1 cellular context compared by ENCODE assay signal in genomic region chr11:65817815-65818680, GRCh38.
TF ChIP-seq lines count a peak whose summit lies in the region.

No MANE protein-coding gene starts in this region.

TF ChIP-seq in GM12878, 131 proteins besides CTCF, POLR2A, EP300 and RAD21 (continued from another document):
- TF ChIP-seq, protein P1, sequence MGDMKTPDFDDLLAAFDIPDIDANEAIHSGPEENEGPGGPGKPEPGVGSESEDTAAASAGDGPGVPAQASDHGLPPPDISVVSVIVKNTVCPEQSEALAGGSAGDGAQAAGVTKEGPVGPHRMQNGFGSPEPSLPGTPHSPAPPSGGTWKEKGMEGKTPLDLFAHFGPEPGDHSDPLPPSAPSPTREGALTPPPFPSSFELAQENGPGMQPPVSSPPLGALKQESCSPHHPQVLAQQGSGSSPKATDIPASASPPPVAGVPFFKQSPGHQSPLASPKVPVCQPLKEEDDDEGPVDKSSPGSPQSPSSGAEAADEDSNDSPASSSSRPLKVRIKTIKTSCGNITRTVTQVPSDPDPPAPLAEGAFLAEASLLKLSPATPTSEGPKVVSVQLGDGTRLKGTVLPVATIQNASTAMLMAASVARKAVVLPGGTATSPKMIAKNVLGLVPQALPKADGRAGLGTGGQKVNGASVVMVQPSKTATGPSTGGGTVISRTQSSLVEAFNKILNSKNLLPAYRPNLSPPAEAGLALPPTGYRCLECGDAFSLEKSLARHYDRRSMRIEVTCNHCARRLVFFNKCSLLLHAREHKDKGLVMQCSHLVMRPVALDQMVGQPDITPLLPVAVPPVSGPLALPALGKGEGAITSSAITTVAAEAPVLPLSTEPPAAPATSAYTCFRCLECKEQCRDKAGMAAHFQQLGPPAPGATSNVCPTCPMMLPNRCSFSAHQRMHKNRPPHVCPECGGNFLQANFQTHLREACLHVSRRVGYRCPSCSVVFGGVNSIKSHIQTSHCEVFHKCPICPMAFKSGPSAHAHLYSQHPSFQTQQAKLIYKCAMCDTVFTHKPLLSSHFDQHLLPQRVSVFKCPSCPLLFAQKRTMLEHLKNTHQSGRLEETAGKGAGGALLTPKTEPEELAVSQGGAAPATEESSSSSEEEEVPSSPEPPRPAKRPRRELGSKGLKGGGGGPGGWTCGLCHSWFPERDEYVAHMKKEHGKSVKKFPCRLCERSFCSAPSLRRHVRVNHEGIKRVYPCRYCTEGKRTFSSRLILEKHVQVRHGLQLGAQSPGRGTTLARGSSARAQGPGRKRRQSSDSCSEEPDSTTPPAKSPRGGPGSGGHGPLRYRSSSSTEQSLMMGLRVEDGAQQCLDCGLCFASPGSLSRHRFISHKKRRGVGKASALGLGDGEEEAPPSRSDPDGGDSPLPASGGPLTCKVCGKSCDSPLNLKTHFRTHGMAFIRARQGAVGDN (IDR thresholded peaks at IDR 0.05), result peak; percentile 71
- TF ChIP-seq, protein P2, sequence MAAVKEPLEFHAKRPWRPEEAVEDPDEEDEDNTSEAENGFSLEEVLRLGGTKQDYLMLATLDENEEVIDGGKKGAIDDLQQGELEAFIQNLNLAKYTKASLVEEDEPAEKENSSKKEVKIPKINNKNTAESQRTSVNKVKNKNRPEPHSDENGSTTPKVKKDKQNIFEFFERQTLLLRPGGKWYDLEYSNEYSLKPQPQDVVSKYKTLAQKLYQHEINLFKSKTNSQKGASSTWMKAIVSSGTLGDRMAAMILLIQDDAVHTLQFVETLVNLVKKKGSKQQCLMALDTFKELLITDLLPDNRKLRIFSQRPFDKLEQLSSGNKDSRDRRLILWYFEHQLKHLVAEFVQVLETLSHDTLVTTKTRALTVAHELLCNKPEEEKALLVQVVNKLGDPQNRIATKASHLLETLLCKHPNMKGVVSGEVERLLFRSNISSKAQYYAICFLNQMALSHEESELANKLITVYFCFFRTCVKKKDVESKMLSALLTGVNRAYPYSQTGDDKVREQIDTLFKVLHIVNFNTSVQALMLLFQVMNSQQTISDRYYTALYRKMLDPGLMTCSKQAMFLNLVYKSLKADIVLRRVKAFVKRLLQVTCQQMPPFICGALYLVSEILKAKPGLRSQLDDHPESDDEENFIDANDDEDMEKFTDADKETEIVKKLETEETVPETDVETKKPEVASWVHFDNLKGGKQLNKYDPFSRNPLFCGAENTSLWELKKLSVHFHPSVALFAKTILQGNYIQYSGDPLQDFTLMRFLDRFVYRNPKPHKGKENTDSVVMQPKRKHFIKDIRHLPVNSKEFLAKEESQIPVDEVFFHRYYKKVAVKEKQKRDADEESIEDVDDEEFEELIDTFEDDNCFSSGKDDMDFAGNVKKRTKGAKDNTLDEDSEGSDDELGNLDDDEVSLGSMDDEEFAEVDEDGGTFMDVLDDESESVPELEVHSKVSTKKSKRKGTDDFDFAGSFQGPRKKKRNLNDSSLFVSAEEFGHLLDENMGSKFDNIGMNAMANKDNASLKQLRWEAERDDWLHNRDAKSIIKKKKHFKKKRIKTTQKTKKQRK (IDR thresholded peaks at IDR 0.05; ENCODE audit: low read depth, low read length), result no peak
- TF ChIP-seq USF2 (IDR thresholded peaks at IDR 0.05; ENCODE audit: borderline replicate concordance, low read depth, low read length) (no peak; the same call in 1 of the 2 replicates), TCF12 (IDR thresholded peaks at IDR 0.05; ENCODE audit: low read depth, low read length) (peak; percentile 38; the same call in 1 of the 2 replicates), CHD2 (IDR thresholded peaks at IDR 0.05; ENCODE audit: borderline replicate concordance, low read depth, low read length) (0 out of 2 replicates have a peak, but pooled peaks have one; percentile 44), FOXK2 (IDR thresholded peaks at IDR 0.05) (no peak), SIN3A (IDR thresholded peaks at IDR 0.05; ENCODE audit: low read depth, low read length) (0 out of 2 replicates have a peak, but pooled peaks have one; percentile 35), HDGF (IDR thresholded peaks at IDR 0.05) (no peak), NR2C2 (IDR thresholded peaks at IDR 0.05; ENCODE audit: borderline replicate concordance, control insufficient read depth, insufficient read length, low read depth) (no peak), CHD1 (IDR thresholded peaks at IDR 0.05; ENCODE audit: low read depth, low read length) (no peak), TCF3 (IDR thresholded peaks at IDR 0.05; ENCODE audit: borderline replicate concordance, insufficient read depth, low read depth, low read length) (no peak), BCLAF1 (IDR thresholded peaks at IDR 0.05) (no peak), PKNOX1 (IDR thresholded peaks at IDR 0.05) (no peak), RFX5 (IDR thresholded peaks at IDR 0.05; ENCODE audit: low read depth, low read length) (no peak), IRF4 (IDR thresholded peaks at IDR 0.05; ENCODE audit: low read depth, low read length) (0 out of 2 replicates have a peak, but pooled peaks have one; percentile 5), RAD51 (IDR thresholded peaks at IDR 0.05) (no peak), IKZF2 (IDR thresholded peaks at IDR 0.05) (0 out of 4 replicates have a peak, but pooled peaks of 1 of the 2 experiments have one; percentile 32), MLLT1 (IDR thresholded peaks at IDR 0.05) (no peak), CREB1 (IDR thresholded peaks at IDR 0.05; ENCODE audit: low read depth) (peak; percentile 43; the same call in 1 of the 2 replicates), NBN (IDR thresholded peaks at IDR 0.05) (0 out of 2 replicates have a peak, but pooled peaks have one; percentile 12), BACH1 (IDR thresholded peaks at IDR 0.05; ENCODE audit: borderline replicate concordance) (0 out of 2 replicates have a peak, but pooled peaks have one; percentile 60), POLR2AphosphoS5 (IDR thresholded peaks at IDR 0.05; ENCODE audit: low read length) (no peak)
- TF ChIP-seq, protein P3, sequence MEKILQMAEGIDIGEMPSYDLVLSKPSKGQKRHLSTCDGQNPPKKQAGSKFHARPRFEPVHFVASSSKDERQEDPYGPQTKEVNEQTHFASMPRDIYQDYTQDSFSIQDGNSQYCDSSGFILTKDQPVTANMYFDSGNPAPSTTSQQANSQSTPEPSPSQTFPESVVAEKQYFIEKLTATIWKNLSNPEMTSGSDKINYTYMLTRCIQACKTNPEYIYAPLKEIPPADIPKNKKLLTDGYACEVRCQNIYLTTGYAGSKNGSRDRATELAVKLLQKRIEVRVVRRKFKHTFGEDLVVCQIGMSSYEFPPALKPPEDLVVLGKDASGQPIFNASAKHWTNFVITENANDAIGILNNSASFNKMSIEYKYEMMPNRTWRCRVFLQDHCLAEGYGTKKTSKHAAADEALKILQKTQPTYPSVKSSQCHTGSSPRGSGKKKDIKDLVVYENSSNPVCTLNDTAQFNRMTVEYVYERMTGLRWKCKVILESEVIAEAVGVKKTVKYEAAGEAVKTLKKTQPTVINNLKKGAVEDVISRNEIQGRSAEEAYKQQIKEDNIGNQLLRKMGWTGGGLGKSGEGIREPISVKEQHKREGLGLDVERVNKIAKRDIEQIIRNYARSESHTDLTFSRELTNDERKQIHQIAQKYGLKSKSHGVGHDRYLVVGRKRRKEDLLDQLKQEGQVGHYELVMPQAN (conservative IDR thresholded peaks at IDR 0.05), result peak; percentile 91
- TF ChIP-seq, protein P4, sequence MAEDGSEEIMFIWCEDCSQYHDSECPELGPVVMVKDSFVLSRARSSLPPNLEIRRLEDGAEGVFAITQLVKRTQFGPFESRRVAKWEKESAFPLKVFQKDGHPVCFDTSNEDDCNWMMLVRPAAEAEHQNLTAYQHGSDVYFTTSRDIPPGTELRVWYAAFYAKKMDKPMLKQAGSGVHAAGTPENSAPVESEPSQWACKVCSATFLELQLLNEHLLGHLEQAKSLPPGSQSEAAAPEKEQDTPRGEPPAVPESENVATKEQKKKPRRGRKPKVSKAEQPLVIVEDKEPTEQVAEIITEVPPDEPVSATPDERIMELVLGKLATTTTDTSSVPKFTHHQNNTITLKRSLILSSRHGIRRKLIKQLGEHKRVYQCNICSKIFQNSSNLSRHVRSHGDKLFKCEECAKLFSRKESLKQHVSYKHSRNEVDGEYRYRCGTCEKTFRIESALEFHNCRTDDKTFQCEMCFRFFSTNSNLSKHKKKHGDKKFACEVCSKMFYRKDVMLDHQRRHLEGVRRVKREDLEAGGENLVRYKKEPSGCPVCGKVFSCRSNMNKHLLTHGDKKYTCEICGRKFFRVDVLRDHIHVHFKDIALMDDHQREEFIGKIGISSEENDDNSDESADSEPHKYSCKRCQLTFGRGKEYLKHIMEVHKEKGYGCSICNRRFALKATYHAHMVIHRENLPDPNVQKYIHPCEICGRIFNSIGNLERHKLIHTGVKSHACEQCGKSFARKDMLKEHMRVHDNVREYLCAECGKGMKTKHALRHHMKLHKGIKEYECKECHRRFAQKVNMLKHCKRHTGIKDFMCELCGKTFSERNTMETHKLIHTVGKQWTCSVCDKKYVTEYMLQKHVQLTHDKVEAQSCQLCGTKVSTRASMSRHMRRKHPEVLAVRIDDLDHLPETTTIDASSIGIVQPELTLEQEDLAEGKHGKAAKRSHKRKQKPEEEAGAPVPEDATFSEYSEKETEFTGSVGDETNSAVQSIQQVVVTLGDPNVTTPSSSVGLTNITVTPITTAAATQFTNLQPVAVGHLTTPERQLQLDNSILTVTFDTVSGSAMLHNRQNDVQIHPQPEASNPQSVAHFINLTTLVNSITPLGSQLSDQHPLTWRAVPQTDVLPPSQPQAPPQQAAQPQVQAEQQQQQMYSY (CRISPR knock-in tag; IDR thresholded peaks at IDR 0.05), result no peak
- TF ChIP-seq, protein P5, sequence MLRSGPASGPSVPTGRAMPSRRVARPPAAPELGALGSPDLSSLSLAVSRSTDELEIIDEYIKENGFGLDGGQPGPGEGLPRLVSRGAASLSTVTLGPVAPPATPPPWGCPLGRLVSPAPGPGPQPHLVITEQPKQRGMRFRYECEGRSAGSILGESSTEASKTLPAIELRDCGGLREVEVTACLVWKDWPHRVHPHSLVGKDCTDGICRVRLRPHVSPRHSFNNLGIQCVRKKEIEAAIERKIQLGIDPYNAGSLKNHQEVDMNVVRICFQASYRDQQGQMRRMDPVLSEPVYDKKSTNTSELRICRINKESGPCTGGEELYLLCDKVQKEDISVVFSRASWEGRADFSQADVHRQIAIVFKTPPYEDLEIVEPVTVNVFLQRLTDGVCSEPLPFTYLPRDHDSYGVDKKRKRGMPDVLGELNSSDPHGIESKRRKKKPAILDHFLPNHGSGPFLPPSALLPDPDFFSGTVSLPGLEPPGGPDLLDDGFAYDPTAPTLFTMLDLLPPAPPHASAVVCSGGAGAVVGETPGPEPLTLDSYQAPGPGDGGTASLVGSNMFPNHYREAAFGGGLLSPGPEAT (IDR thresholded peaks at IDR 0.05; ENCODE audit: low read depth), result no peak
TF ChIP-seq in GM12878: peak in this region for 38.
